Comparison of ENCODE assay signal across 19 cellular contexts in the genomic region with DNA sequence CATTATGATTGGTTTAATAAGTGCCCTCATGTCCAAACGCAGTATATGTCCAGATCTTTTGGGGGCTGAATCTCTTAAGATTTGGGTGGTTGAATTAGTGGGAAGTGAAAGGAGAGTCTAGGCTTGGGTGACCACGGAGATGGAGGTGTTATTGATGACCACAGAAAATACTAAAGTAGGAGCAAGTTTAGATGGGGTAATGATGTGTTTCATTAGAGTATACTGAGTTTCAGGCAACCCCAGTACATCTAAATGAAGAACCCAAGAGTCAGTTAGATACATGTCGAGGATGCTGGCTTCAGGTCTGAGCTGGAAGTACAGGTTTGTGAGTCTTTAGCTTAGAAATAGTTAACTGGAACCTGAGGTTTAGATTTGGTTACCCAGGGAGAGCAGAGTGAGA. TPM values are rescaled to one million over a fixed set of nuclear protein-coding genes. Genes with fewer than 3 reads are reported as not detected.
DNase-seq lines count a peak whose midpoint lies in the region; ATAC-seq and TF ChIP-seq lines count a peak whose summit lies in the region.
"Had no signal": no experiment of that assay in that cellular context is flagged by ENCODE, and none has a peak within 500 bp of the region (broad histone marks: within the 10 kb centered on the region; RNA-seq: fewer than 3 reads in every experiment).

No MANE protein-coding gene starts in this region.

- ATAC-seq in GM18499 (IDR thresholded peaks at IDR 0.05; ENCODE audit: insufficient read depth, unreplicated experiment) (peak; percentile 59), HG03135 (IDR thresholded peaks at IDR 0.05; ENCODE audit: unreplicated experiment) (peak; percentile 49)
- ATAC-seq in activated CD8-positive, alpha-beta T cell treated with anti-CD3 and anti-CD28 coated beads for 36 hours, result no peak
- ATAC-seq: gastrocnemius medialis, K562 had no signal

- TF ChIP-seq CTCF in GM20000 (IDR thresholded peaks at IDR 0.05; ENCODE audit: extremely low read depth, missing control alignments) (no peak), endothelial cell (IDR thresholded peaks at IDR 0.05; ENCODE audit: unreplicated experiment) (no peak)
- TF ChIP-seq CTCF in activated CD8-positive, alpha-beta T cell treated with anti-CD3 and anti-CD28 coated beads for 36 hours (IDR thresholded peaks at IDR 0.05), result no peak

- peak overlapping the region; percentile 22 for H3K27ac Mint-ChIP-seq in endothelial cell (ENCODE audit: unreplicated experiment)
- H3K27ac Mint-ChIP-seq in activated CD8-positive, alpha-beta T cell treated with anti-CD3 and anti-CD28 coated beads for 36 hours, result no peak overlapping the region
- H3K27ac Mint-ChIP-seq: activated CD4-positive, alpha-beta memory T cell treated with anti-CD3 and anti-CD28 coated beads for 36 hours; T-helper 2 cell treated with Interferon-gamma antibody and Interleukin-4, amounts not matched to agents 5 μg/mL and 100 μg/mL, for 36 hours had no signal

- CTCF ChIA-PET in activated CD8-positive, alpha-beta T cell treated with anti-CD3 and anti-CD28 coated beads for 36 hours (lab: Charles Lee), result no interaction called here

- POLR2A ChIA-PET in activated CD8-positive, alpha-beta T cell treated with anti-CD3 and anti-CD28 coated beads for 36 hours (lab: Charles Lee), result no interaction called here

- DNase-seq in GM20000 (ENCODE audit: low spot score) (peak; percentile 16), endothelial cell (ENCODE audit: low spot score) (no peak), hypothalamus (lab: John Stamatoyannopoulos, UW) (no peak), SW 1271 (lab: John Stamatoyannopoulos, UW) (no peak)
- no peak for DNase-seq in activated CD8-positive, alpha-beta T cell treated with anti-CD3 and anti-CD28 coated beads for 36 hours
- DNase-seq: activated CD4-positive, alpha-beta memory T cell treated with anti-CD3 and anti-CD28 coated beads for 36 hours; brain microvascular endothelial cell; C1 segment of cervical spinal cord; Calu3; effector CD8-positive, alpha-beta T cell; gastrocnemius medialis; MM.1S; NCI-H1436 treated with DMSO at 0.1 percent for 48 hours; NCI-H526 treated with DMSO at 0.1 percent for 48 hours; sigmoid colon had no signal

- intact Hi-C loops in activated CD8-positive, alpha-beta T cell treated with anti-CD3 and anti-CD28 coated beads for 36 hours (cut with micrococcal nuclease), result no loop called here

- H3K27me3 Mint-ChIP-seq in endothelial cell (ENCODE audit: unreplicated experiment), result peaks cover 6% of the 10 kb centered on the region
- H3K27me3 Mint-ChIP-seq in activated CD8-positive, alpha-beta T cell treated with anti-CD3 and anti-CD28 coated beads for 36 hours, result no peaks in the 10 kb centered on the region
- H3K27me3 Mint-ChIP-seq: activated CD4-positive, alpha-beta memory T cell treated with anti-CD3 and anti-CD28 coated beads for 36 hours had no signal

- H3K36me3 Mint-ChIP-seq in endothelial cell (ENCODE audit: low read depth, unreplicated experiment), result peaks cover 8% of the 10 kb centered on the region
- peaks cover 9% of the 10 kb centered on the region for H3K36me3 Mint-ChIP-seq in activated CD8-positive, alpha-beta T cell treated with anti-CD3 and anti-CD28 coated beads for 36 hours (ENCODE audit: low read depth)

- peaks cover 9% of the 10 kb centered on the region for H3K4me1 Mint-ChIP-seq in endothelial cell (ENCODE audit: unreplicated experiment)
- peaks cover 8% of the 10 kb centered on the region for H3K4me1 Mint-ChIP-seq in activated CD8-positive, alpha-beta T cell treated with anti-CD3 and anti-CD28 coated beads for 36 hours (ENCODE audit: low read depth)

- no peak overlapping the region for H3K4me3 Mint-ChIP-seq in endothelial cell (ENCODE audit: unreplicated experiment)
- H3K4me3 Mint-ChIP-seq in activated CD8-positive, alpha-beta T cell treated with anti-CD3 and anti-CD28 coated beads for 36 hours, result no peak overlapping the region
- H3K4me3 Mint-ChIP-seq: activated CD4-positive, alpha-beta memory T cell treated with anti-CD3 and anti-CD28 coated beads for 36 hours; T-helper 2 cell treated with Interferon-gamma antibody and Interleukin-4, amounts not matched to agents 5 μg/mL and 100 μg/mL, for 36 hours had no signal

- no peaks in the 10 kb centered on the region for H3K9me3 Mint-ChIP-seq in endothelial cell (ENCODE audit: unreplicated experiment)
- H3K9me3 Mint-ChIP-seq in activated CD8-positive, alpha-beta T cell treated with anti-CD3 and anti-CD28 coated beads for 36 hours, result no peaks in the 10 kb centered on the region
- H3K9me3 Mint-ChIP-seq: activated CD4-positive, alpha-beta memory T cell treated with anti-CD3 and anti-CD28 coated beads for 36 hours; T-helper 2 cell treated with Interferon-gamma antibody and Interleukin-4, amounts not matched to agents 5 μg/mL and 100 μg/mL, for 36 hours had no signal

RNA-seq across cellular contexts. Expression of a gene that starts 6.5 kb away (rescaled TPM):
- total RNA-seq in endothelial cell (ENCODE audit: unreplicated experiment), result 39.3 TPM
- 10 to 100 TPM; 37.7 to 39.5 TPM for total RNA-seq in activated CD8-positive, alpha-beta T cell treated with anti-CD3 and anti-CD28 coated beads for 36 hours
